Comparison of ENCODE assay signal across 8 cellular contexts in the genomic region with DNA sequence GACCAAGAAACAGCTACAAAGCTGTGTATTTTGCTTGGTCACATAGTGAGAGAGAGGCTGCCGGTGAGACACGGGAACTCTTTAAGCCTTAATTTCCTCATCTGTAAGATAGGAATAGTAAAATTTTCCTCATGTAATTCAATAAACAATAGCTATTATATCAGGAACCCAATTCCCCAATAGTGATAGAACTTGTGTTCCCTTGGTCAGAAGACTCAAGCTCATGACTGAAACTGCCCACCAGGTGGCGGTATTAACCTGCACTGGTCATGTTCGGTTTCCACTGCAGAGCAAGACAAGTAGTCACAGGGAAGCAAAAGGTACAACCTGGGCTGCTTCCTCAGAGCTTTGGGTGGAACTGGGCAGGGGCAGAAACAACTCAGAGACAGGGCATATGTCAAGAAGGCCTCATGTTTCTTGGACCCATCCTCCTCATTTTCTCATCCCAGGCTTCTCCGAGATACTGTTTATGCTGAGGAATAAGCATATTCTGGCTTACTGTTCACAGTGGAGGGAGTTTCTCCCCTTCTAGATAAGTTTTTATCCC. TPM values are rescaled to one million over a fixed set of nuclear protein-coding genes. Genes with fewer than 3 reads are reported as not detected.
A peak's percentile ranks its signal among the peaks of the same experiment; 100 is the strongest.
DNase-seq lines count a peak whose midpoint lies in the region; TF ChIP-seq lines count a peak whose summit lies in the region.

No MANE protein-coding gene starts in this region.

- CTCF ChIA-PET in activated naive CD4-positive, alpha-beta T cell treated with anti-CD3 and anti-CD28 coated beads for 36 hours (lab: Charles Lee): interaction anchor here (0.6 to 18.5 kb wide), 50 partner anchors 10 to 1923 kb away, joined by 3 to 713 read pairs (median 5); partner anchors contain the start of genes ACIN1, CDH24, HAUS4 and OXA1L

- DNase-seq in SIG-M5 treated with dmso at 0.1 percent for 504 hours (lab: John Stamatoyannopoulos, UW; ENCODE audit: unreplicated experiment): peak; percentile 58
- DNase-seq in SIG-M5 (lab: John Stamatoyannopoulos, UW): no peak
- peak; percentile 77 to 94 (median 93) for DNase-seq in NCI-H1417 (lab: John Stamatoyannopoulos, UW)
- DNase-seq in SKM-1 (lab: John Stamatoyannopoulos, UW; ENCODE audit: unreplicated experiment): peak; percentile 29
- peak; percentile 97 for DNase-seq in activated naive CD4-positive, alpha-beta T cell treated with anti-CD3 and anti-CD28 coated beads for 36 hours
- DNase-seq in glutamatergic neuron: peak; percentile 92
- DNase-seq in pons (ENCODE audit: low spot score): peak; percentile 93
- peak; percentile 92 for DNase-seq in ureter (ENCODE audit: low spot score)

- TF ChIP-seq CTCF in glutamatergic neuron (IDR thresholded peaks at IDR 0.05; ENCODE audit: partially characterized antibody, unreplicated experiment): peak; percentile 96

- H3K27ac Mint-ChIP-seq in activated naive CD4-positive, alpha-beta T cell treated with anti-CD3 and anti-CD28 coated beads for 36 hours: no peak overlapping the region
- no peak overlapping the region for H3K27ac Mint-ChIP-seq in glutamatergic neuron (ENCODE audit: unreplicated experiment)

- H3K27me3 Mint-ChIP-seq in activated naive CD4-positive, alpha-beta T cell treated with anti-CD3 and anti-CD28 coated beads for 36 hours (ENCODE audit: low read depth): no peaks in the 10 kb centered on the region
- peaks cover 2% of the 10 kb centered on the region for H3K27me3 Mint-ChIP-seq in glutamatergic neuron (ENCODE audit: unreplicated experiment)

- H3K4me3 Mint-ChIP-seq in activated naive CD4-positive, alpha-beta T cell treated with anti-CD3 and anti-CD28 coated beads for 36 hours: no peak overlapping the region
- no peak overlapping the region for H3K4me3 Mint-ChIP-seq in glutamatergic neuron (ENCODE audit: unreplicated experiment)

- H3K4me1 Mint-ChIP-seq in activated naive CD4-positive, alpha-beta T cell treated with anti-CD3 and anti-CD28 coated beads for 36 hours (ENCODE audit: low read depth): no peaks in the 10 kb centered on the region
- no peaks in the 10 kb centered on the region for H3K4me1 Mint-ChIP-seq in glutamatergic neuron (ENCODE audit: low read depth, unreplicated experiment)

- H3K9me3 Mint-ChIP-seq in activated naive CD4-positive, alpha-beta T cell treated with anti-CD3 and anti-CD28 coated beads for 36 hours: no peaks in the 10 kb centered on the region
- no peaks in the 10 kb centered on the region for H3K9me3 Mint-ChIP-seq in glutamatergic neuron (ENCODE audit: unreplicated experiment)

- no peaks in the 10 kb centered on the region for H3K36me3 Mint-ChIP-seq in activated naive CD4-positive, alpha-beta T cell treated with anti-CD3 and anti-CD28 coated beads for 36 hours (ENCODE audit: low read depth)
- no peaks in the 10 kb centered on the region for H3K36me3 Mint-ChIP-seq in glutamatergic neuron (ENCODE audit: unreplicated experiment)

- intact Hi-C loops in activated naive CD4-positive, alpha-beta T cell treated with anti-CD3 and anti-CD28 coated beads for 36 hours (cut with micrococcal nuclease): loop anchor here (1.0 to 2.0 kb wide), 3 partner anchors 21 to 200 kb away; no protein-coding TSS in a partner anchor

RNA-seq across cellular contexts. Expression of gene AJUBA, which starts 4.2 kb away (rescaled TPM):
- 1 to 10 TPM; 2.1 to 2.8 TPM for total RNA-seq in activated naive CD4-positive, alpha-beta T cell treated with anti-CD3 and anti-CD28 coated beads for 36 hours
- 0.34 TPM for total RNA-seq in glutamatergic neuron (ENCODE audit: unreplicated experiment)
- 39.9 TPM for total RNA-seq in ureter

RNA-seq across cellular contexts. Expression of gene C14orf93, which starts 23.4 kb away (rescaled TPM):
- 1 to 10 TPM; 8.3 to 9.3 TPM for total RNA-seq in activated naive CD4-positive, alpha-beta T cell treated with anti-CD3 and anti-CD28 coated beads for 36 hours
- total RNA-seq in glutamatergic neuron (ENCODE audit: unreplicated experiment): 12.1 TPM
- total RNA-seq in ureter: 10.8 TPM

RNA-seq across cellular contexts. Expression of gene HAUS4, which starts 29.7 kb away (rescaled TPM):
- 10 to 100 TPM; 97.1 to 97.3 TPM for total RNA-seq in activated naive CD4-positive, alpha-beta T cell treated with anti-CD3 and anti-CD28 coated beads for 36 hours
- total RNA-seq in glutamatergic neuron (ENCODE audit: unreplicated experiment) (9.7 TPM), ureter (29.2 TPM)

RNA-seq across cellular contexts. Expression of gene PSMB5, which starts 48.1 kb away (rescaled TPM):
- 100 to 1,000 TPM; 120 to 125 TPM for total RNA-seq in activated naive CD4-positive, alpha-beta T cell treated with anti-CD3 and anti-CD28 coated beads for 36 hours
- total RNA-seq in glutamatergic neuron (ENCODE audit: unreplicated experiment): 289 TPM
- 67.6 TPM for total RNA-seq in ureter

RNA-seq across cellular contexts. Expression of gene PSMB11, which starts 55.4 kb away (rescaled TPM):
- not detected for total RNA-seq in activated naive CD4-positive, alpha-beta T cell treated with anti-CD3 and anti-CD28 coated beads for 36 hours
- total RNA-seq in glutamatergic neuron (ENCODE audit: unreplicated experiment) (not detected), ureter (not detected)

Comparison
In these comparisons a context has a peak if more than half of its experiments do, and no peak if none do; other contexts are left out.
1. RNA of gene AJUBA, which starts 4.2 kb away (total RNA-seq): 39.9 TPM in ureter (single experiment); 2.1 to 2.8 TPM in activated naive CD4-positive, alpha-beta T cell treated with anti-CD3 and anti-CD28 coated beads for 36 hours and 0.34 TPM in glutamatergic neuron (single experiment); every median in the first group is over 10 times any median in the second.